Comparison of ENCODE assay signal across 1 cellular context in genomic region chr6:28135393-28135792, GRCh38.
TF ChIP-seq lines count a peak whose summit lies in the region.

No MANE protein-coding gene starts in this region.

TF ChIP-seq in IMR-90, 13 proteins besides CTCF, POLR2A, EP300 and RAD21 (continued from another document):
- TF ChIP-seq CEBPB (IDR thresholded peaks at IDR 0.05; ENCODE audit: low read depth, low read length) (no peak), MAFK (IDR thresholded peaks at IDR 0.05; ENCODE audit: low read depth, low read length) (no peak)
